Comparison of ENCODE assay signal across 8 cellular contexts in genomic region chr11:77066229-77067023, GRCh38. TPM values are rescaled to one million over a fixed set of nuclear protein-coding genes. Genes with fewer than 3 reads are reported as not detected.
DNase-seq lines count a peak whose midpoint lies in the region; ATAC-seq and TF ChIP-seq lines count a peak whose summit lies in the region.

Gene CAPN5 (plus strand): TSS chr11:77066971. CDS start chr11:77084887, 17,916 bp downstream.

- ATAC-seq in GM19025 (IDR thresholded peaks at IDR 0.05; ENCODE audit: low read depth, unreplicated experiment) (peak; percentile 97), HG03280 (IDR thresholded peaks at IDR 0.05; ENCODE audit: unreplicated experiment) (peak; percentile 86), left lung (peak; percentile 99)

- DNase-seq in Ammon's horn (ENCODE audit: low spot score) = peak; percentile 93
- DNase-seq in NCI-H460 (ENCODE audit: extremely low read depth, low read depth) = peak; percentile 78
- DNase-seq in activated CD4-positive, alpha-beta T cell treated with anti-CD3 and anti-CD28 coated beads for 48 hours = peak; percentile 89
- DNase-seq in colonic mucosa = peak; percentile 94
- peak; percentile 93 to 95 for DNase-seq in left lung
- peak; percentile 87 to 92 for DNase-seq in stimulated activated CD4-positive, alpha-beta T cell treated with anti-CD3 and anti-CD28 coated beads, Interleukin-2, amount 100 ng/mL, for 24 hours

- TF ChIP-seq CTCF in colonic mucosa (IDR thresholded peaks at IDR 0.05) (no peak), left lung (IDR thresholded peaks at IDR 0.05) (no peak)

- H3K27ac ChIP-seq in colonic mucosa (peak within 1 kb of the TSS; percentile 86), left lung (peak within 1 kb of the TSS; percentile 76 to 77)

- intact Hi-C loops in colonic mucosa (cut with DNase I) (no loop called here), left lung (cut with DNase I) (no loop called here)

- H3K9me3 ChIP-seq in colonic mucosa (no peaks in the 10 kb centered on the region), left lung (no peaks in the 10 kb centered on the region)

- H3K4me3 ChIP-seq in colonic mucosa (peak within 1 kb of the TSS; percentile 53), left lung (peak within 1 kb of the TSS; percentile 67 to 70)

- H3K27me3 ChIP-seq in colonic mucosa (no peaks in the 10 kb centered on the region), left lung (peaks cover 0 to 5% of the 10 kb centered on the region in 2 donors)

- H3K9ac ChIP-seq in colonic mucosa (ENCODE audit: low read depth in 2 of 2, low read length in 2 of 2) = peak within 1 kb of the TSS; percentile 89 to 90

- H3K4me1 ChIP-seq in colonic mucosa (peaks cover 24% of the 10 kb centered on the region), left lung (peaks cover 0 to 12% of the 10 kb centered on the region in 2 donors)

- H3K36me3 ChIP-seq in colonic mucosa = no peaks in the 10 kb centered on the region
- H3K36me3 ChIP-seq in left lung = no peaks in the 10 kb centered on the region

RNA-seq across cellular contexts. Expression of gene CAPN5, which starts in this region (rescaled TPM):
- total RNA-seq in NCI-H460 (2014; rRNA removed; shearing (Covaris generic)) = 0.58 and 0.99 TPM in 2 replicates
- polyA plus RNA-seq in NCI-H460 (2014; cell fraction: nucleus; rRNA removed) = 0.28 and 1.9 TPM in 2 replicates
- 100 to 1,000 TPM; 258 to 267 TPM for total RNA-seq in colonic mucosa
- total RNA-seq in left lung = 10 to 100 TPM; 11.7 to 13.2 TPM

Comparison
In these comparisons a context has a peak if more than half of its experiments do, and no peak if none do; other contexts are left out.
1. Peak in every context shown above with its lines: DNase-seq, ATAC-seq, H3K4me3 ChIP-seq and H3K27ac ChIP-seq.
2. RNA of gene CAPN5 (total RNA-seq): 258 to 267 TPM in colonic mucosa; 11.7 to 13.2 TPM in left lung and 0.58 to 0.99 TPM in NCI-H460; every median in the first group is over 10 times any median in the second.